8 cellular contexts compared by ENCODE assay signal in the genomic region with DNA sequence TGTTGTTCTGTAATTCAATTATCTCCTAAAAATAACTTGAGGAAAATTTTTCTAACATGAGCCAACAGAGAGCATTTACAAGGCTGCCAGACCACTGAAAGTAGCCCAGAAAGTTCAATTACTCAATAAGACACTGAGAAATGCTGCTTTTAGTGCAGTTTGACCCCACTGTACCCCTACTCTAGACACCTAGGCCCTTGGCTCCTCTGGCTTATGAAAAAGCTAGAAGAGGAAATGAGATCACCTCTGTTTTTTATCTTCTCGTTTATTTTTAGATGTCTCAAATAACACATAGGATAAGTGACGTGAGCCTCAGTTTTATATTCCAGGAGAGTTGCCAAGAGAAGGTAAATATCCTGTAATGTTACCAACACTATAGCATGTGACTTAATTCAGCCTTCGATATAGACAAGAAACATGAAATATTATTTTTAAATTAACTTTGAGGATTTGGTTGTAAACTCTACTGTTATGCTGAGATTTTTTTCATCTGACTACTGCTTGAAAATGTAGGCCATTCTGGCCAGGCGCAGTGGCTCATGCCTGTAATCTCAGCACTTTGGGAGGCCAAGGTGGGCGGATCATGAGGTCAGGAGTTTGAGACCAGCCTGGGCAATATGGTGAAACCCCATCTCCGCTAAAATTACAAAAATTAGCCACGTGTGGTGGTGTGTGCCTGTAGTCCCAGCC. TPM values are rescaled to one million over a fixed set of nuclear protein-coding genes. Genes with fewer than 3 reads are reported as not detected.
DNase-seq lines count a peak whose midpoint lies in the region; ATAC-seq lines count a peak whose summit lies in the region.

No MANE protein-coding gene starts in this region.

- H3K4me1 Mint-ChIP-seq in activated naive CD4-positive, alpha-beta T cell treated with anti-CD3 and anti-CD28 coated beads, Interleukin-2, amount 50 U/mL, for 24 hours, result peaks cover 67% of the 10 kb centered on the region
- H3K4me1 Mint-ChIP-seq in activated T-helper 1 cell treated with anti-CD3 and anti-CD28 coated beads, Interleukin-12 subunit alpha, Interleukin-12 subunit beta, Interleukin-2, Interleukin-4 antibody, amounts not matched to agents 30 ng/mL and 10 ng/mL and 1 ng/mL, durations not matched to agents 14 hours and 24 hours and 36 hours (ENCODE audit: low read depth), result peaks cover 41% of the 10 kb centered on the region
- H3K4me1 Mint-ChIP-seq in stimulated activated naive CD8-positive, alpha-beta T cell treated with anti-CD3 and anti-CD28 coated beads, Interleukin-15, amount 100 ng/mL, for 72 hours, result peaks cover 80% of the 10 kb centered on the region

- H3K27ac Mint-ChIP-seq in activated naive CD4-positive, alpha-beta T cell treated with anti-CD3 and anti-CD28 coated beads, Interleukin-2, amount 50 U/mL, for 24 hours, result peak overlapping the region; percentile 57
- H3K27ac Mint-ChIP-seq in activated T-helper 1 cell treated with anti-CD3 and anti-CD28 coated beads, Interleukin-12 subunit alpha, Interleukin-12 subunit beta, Interleukin-2, Interleukin-4 antibody, amounts not matched to agents 30 ng/mL and 10 ng/mL and 1 ng/mL, durations not matched to agents 14 hours and 24 hours and 36 hours, result peak overlapping the region; percentile 69
- H3K27ac Mint-ChIP-seq in stimulated activated naive CD8-positive, alpha-beta T cell treated with anti-CD3 and anti-CD28 coated beads, Interleukin-15, amount 100 ng/mL, for 72 hours, result peak overlapping the region; percentile 34 to 90

- H3K4me3 Mint-ChIP-seq in activated naive CD4-positive, alpha-beta T cell treated with anti-CD3 and anti-CD28 coated beads, Interleukin-2, amount 50 U/mL, for 24 hours, result peak overlapping the region; percentile 47
- peak overlapping the region; percentile 31 for H3K4me3 Mint-ChIP-seq in activated T-helper 1 cell treated with anti-CD3 and anti-CD28 coated beads, Interleukin-12 subunit alpha, Interleukin-12 subunit beta, Interleukin-2, Interleukin-4 antibody, amounts not matched to agents 30 ng/mL and 10 ng/mL and 1 ng/mL, durations not matched to agents 14 hours and 24 hours and 36 hours
- peak overlapping the region; percentile 37 to 46 for H3K4me3 Mint-ChIP-seq in stimulated activated naive CD8-positive, alpha-beta T cell treated with anti-CD3 and anti-CD28 coated beads, Interleukin-15, amount 100 ng/mL, for 72 hours

- ATAC-seq in HG02852 (IDR thresholded peaks at IDR 0.05; ENCODE audit: unreplicated experiment) (peak; percentile 59), HG03460 (IDR thresholded peaks at IDR 0.05; ENCODE audit: unreplicated experiment) (no peak)
- peak; percentile 82 for ATAC-seq in stimulated activated naive CD8-positive, alpha-beta T cell treated with anti-CD3 and anti-CD28 coated beads, Interleukin-15, amount 100 ng/mL, for 72 hours

- intact Hi-C loops in activated T-helper 1 cell treated with anti-CD3 and anti-CD28 coated beads, Interleukin-12 subunit alpha, Interleukin-12 subunit beta, Interleukin-2, Interleukin-4 antibody, amounts not matched to agents 30 ng/mL and 10 ng/mL and 1 ng/mL, durations not matched to agents 14 hours and 24 hours and 36 hours (cut with micrococcal nuclease), result loop anchor here (5.0 kb wide), 1 partner anchor 658 kb away; no protein-coding TSS in a partner anchor

- peaks cover 3% of the 10 kb centered on the region for H3K36me3 Mint-ChIP-seq in activated naive CD4-positive, alpha-beta T cell treated with anti-CD3 and anti-CD28 coated beads, Interleukin-2, amount 50 U/mL, for 24 hours
- peaks cover 36% of the 10 kb centered on the region for H3K36me3 Mint-ChIP-seq in activated T-helper 1 cell treated with anti-CD3 and anti-CD28 coated beads, Interleukin-12 subunit alpha, Interleukin-12 subunit beta, Interleukin-2, Interleukin-4 antibody, amounts not matched to agents 30 ng/mL and 10 ng/mL and 1 ng/mL, durations not matched to agents 14 hours and 24 hours and 36 hours (ENCODE audit: low read depth)

- no peak for DNase-seq in activated naive CD4-positive, alpha-beta T cell treated with Interleukin-2 at 50 U/mL for 16 hours
- DNase-seq in activated T-helper 1 cell treated with anti-CD3 and anti-CD28 coated beads, Interleukin-12 subunit alpha, Interleukin-12 subunit beta, Interleukin-2, Interleukin-4 antibody, amounts not matched to agents 30 ng/mL and 10 ng/mL and 1 ng/mL, durations not matched to agents 14 hours and 24 hours and 36 hours (ENCODE audit: low spot score), result no peak
- no peak for DNase-seq in stimulated activated naive CD8-positive, alpha-beta T cell treated with anti-CD3 and anti-CD28 coated beads, Interleukin-15, amount 100 ng/mL, for 72 hours
- DNase-seq in amygdala (lab: John Stamatoyannopoulos, UW), result no peak
- no peak for DNase-seq in stimulated activated CD8-positive, alpha-beta memory T cell treated with anti-CD3 and anti-CD28 coated beads, Interleukin-4, amount 100 ng/mL, for 48 hours

- no peaks in the 10 kb centered on the region for H3K9me3 Mint-ChIP-seq in activated naive CD4-positive, alpha-beta T cell treated with anti-CD3 and anti-CD28 coated beads, Interleukin-2, amount 50 U/mL, for 24 hours
- H3K9me3 Mint-ChIP-seq in activated T-helper 1 cell treated with anti-CD3 and anti-CD28 coated beads, Interleukin-12 subunit alpha, Interleukin-12 subunit beta, Interleukin-2, Interleukin-4 antibody, amounts not matched to agents 30 ng/mL and 10 ng/mL and 1 ng/mL, durations not matched to agents 14 hours and 24 hours and 36 hours, result peaks cover 5% of the 10 kb centered on the region
- no peaks in the 10 kb centered on the region for H3K9me3 Mint-ChIP-seq in stimulated activated naive CD8-positive, alpha-beta T cell treated with anti-CD3 and anti-CD28 coated beads, Interleukin-15, amount 100 ng/mL, for 72 hours

- no peaks in the 10 kb centered on the region for H3K27me3 Mint-ChIP-seq in activated naive CD4-positive, alpha-beta T cell treated with anti-CD3 and anti-CD28 coated beads, Interleukin-2, amount 50 U/mL, for 24 hours
- H3K27me3 Mint-ChIP-seq in activated T-helper 1 cell treated with anti-CD3 and anti-CD28 coated beads, Interleukin-12 subunit alpha, Interleukin-12 subunit beta, Interleukin-2, Interleukin-4 antibody, amounts not matched to agents 30 ng/mL and 10 ng/mL and 1 ng/mL, durations not matched to agents 14 hours and 24 hours and 36 hours (ENCODE audit: insufficient read depth), result no peaks in the 10 kb centered on the region
- H3K27me3 Mint-ChIP-seq in stimulated activated naive CD8-positive, alpha-beta T cell treated with anti-CD3 and anti-CD28 coated beads, Interleukin-15, amount 100 ng/mL, for 72 hours, result no peaks in the 10 kb centered on the region

RNA-seq across cellular contexts. Expression of a gene that starts 24.4 kb away (rescaled TPM):
- total RNA-seq in activated T-helper 1 cell treated with anti-CD3 and anti-CD28 coated beads, Interleukin-12 subunit alpha, Interleukin-12 subunit beta, Interleukin-2, Interleukin-4 antibody, amounts not matched to agents 30 ng/mL and 10 ng/mL and 1 ng/mL, durations not matched to agents 14 hours and 24 hours and 36 hours, result 21.9 and 23.9 TPM in 2 replicates
